In the genomic region with DNA sequence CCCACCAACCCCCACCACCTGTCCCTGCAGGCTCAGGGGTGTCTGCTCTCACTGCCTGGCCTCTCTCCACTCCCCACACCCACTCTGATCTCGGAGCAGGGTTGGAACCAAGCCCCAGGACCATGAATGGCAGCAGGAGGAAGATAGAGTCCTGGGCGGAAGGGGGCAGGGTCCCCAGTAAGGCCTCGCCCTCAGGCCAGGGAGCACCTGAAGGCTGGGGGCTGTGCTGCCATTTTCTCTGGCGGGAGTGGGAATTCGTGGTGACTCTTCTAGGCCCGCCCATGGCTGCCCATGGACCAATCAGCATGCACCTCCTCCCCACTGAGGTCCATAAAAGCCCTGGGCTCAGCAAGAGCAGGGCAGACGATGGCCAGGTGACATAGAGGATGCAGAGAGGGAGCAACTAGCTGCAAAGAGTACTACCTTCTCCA, we compare ENCODE assay signal across 1 cellular context.
TF ChIP-seq lines count a peak whose summit lies in the region.

No MANE protein-coding gene starts in this region.

TF ChIP-seq in HepG2, 621 proteins besides CTCF, POLR2A, EP300 and RAD21 (continued from another document and continues in another):
- TF ChIP-seq, protein P1, sequence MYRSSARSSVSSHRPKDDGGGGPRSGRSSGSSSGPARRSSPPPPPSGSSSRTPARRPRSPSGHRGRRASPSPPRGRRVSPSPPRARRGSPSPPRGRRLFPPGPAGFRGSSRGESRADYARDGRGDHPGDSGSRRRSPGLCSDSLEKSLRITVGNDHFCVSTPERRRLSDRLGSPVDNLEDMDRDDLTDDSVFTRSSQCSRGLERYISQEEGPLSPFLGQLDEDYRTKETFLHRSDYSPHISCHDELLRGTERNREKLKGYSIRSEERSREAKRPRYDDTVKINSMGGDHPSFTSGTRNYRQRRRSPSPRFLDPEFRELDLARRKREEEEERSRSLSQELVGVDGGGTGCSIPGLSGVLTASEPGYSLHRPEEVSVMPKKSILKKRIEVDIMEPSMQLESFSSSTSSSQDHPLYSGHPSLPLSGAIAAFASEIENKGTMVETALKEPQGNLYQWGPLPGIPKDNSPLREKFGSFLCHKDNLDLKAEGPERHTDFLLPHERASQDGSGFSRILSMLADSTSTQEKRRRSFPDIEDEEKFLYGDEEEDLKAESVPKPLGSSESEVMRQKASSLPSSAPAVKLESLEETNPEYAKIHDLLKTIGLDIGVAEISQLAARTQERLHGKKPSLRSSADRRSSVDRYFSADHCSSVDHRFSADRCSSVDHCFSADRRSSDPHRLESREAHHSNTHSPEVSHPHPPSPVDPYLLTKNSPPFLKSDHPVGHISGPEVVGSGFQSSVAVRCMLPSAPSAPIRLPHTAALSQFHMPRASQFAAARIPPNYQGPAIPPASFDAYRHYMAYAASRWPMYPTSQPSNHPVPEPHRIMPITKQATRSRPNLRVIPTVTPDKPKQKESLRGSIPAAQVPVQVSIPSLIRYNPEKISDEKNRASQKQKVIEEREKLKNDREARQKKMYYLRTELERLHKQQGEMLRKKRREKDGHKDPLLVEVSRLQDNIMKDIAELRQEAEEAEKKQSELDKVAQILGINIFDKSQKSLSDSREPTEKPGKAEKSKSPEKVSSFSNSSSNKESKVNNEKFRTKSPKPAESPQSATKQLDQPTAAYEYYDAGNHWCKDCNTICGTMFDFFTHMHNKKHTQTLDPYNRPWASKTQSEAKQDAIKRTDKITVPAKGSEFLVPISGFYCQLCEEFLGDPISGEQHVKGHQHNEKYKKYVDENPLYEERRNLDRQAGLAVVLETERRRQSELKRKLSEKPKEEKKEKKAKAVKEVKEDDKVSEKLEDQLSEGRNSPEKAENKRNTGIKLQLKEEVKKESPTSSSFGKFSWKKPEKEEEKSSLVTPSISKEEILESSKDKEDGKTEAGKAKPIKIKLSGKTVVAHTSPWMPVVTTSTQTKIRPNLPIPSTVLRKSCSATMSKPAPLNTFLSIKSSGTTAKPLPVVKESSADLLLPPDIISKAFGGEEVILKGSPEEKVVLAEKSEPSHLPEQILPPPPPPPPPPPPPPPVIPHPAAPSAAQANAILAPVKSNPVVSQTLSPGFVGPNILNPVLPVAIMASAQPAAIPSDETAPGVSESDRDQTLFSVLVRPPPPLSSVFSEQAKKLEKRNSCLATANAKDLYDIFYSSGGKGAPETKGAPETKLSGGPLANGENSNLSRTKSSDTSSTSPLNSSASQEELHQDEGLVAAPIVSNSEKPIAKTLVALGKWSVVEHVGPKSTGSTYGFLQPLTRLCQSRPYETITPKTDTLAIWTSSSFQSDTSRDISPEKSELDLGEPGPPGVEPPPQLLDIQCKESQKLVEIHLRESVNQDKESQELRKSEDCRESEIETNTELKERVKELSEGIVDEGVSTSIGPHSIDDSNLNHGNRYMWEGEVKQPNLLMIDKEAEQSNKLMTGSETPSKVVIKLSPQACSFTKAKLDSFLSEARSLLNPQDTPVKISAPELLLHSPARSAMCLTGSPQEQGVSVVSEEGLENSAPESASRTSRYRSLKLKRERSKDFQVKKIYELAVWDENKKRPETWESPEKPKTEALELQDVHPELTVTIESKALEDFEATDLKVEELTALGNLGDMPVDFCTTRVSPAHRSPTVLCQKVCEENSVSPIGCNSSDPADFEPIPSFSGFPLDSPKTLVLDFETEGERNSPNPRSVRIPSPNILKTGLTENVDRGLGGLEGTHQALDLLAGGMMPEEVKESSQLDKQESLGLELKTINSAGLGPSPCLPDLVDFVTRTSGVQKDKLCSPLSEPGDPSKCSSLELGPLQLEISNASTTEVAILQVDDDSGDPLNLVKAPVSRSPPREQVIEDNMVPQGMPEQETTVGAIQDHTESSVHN (CRISPR knock-in tag; IDR thresholded peaks at IDR 0.05): no peak
- 0 out of 2 replicates have a peak, but pooled peaks have one; percentile 43 for TF ChIP-seq ZNF274 (CRISPR knock-in tag; IDR thresholded peaks at IDR 0.05)
- no peak; the same call in 1 of the 2 replicates for TF ChIP-seq ZNF788 (CRISPR knock-in tag; IDR thresholded peaks at IDR 0.05; ENCODE audit: borderline replicate concordance)
- TF ChIP-seq, protein P2, sequence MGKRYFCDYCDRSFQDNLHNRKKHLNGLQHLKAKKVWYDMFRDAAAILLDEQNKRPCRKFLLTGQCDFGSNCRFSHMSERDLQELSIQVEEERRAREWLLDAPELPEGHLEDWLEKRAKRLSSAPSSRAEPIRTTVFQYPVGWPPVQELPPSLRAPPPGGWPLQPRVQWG (CRISPR knock-in tag; IDR thresholded peaks at IDR 0.05; ENCODE audit: borderline replicate concordance, low read depth): no peak
- TF ChIP-seq, protein P3, sequence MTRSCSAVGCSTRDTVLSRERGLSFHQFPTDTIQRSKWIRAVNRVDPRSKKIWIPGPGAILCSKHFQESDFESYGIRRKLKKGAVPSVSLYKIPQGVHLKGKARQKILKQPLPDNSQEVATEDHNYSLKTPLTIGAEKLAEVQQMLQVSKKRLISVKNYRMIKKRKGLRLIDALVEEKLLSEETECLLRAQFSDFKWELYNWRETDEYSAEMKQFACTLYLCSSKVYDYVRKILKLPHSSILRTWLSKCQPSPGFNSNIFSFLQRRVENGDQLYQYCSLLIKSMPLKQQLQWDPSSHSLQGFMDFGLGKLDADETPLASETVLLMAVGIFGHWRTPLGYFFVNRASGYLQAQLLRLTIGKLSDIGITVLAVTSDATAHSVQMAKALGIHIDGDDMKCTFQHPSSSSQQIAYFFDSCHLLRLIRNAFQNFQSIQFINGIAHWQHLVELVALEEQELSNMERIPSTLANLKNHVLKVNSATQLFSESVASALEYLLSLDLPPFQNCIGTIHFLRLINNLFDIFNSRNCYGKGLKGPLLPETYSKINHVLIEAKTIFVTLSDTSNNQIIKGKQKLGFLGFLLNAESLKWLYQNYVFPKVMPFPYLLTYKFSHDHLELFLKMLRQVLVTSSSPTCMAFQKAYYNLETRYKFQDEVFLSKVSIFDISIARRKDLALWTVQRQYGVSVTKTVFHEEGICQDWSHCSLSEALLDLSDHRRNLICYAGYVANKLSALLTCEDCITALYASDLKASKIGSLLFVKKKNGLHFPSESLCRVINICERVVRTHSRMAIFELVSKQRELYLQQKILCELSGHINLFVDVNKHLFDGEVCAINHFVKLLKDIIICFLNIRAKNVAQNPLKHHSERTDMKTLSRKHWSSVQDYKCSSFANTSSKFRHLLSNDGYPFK (CRISPR knock-in tag; IDR thresholded peaks at IDR 0.05; ENCODE audit: borderline replicate concordance): peak; percentile 25; the same call in 1 of the 2 replicates
- TF ChIP-seq RXRA (CRISPR knock-in tag; IDR thresholded peaks at IDR 0.05): no peak
- no peak for TF ChIP-seq MIXL1 (CRISPR knock-in tag; IDR thresholded peaks at IDR 0.05)
- TF ChIP-seq NAIF1 (CRISPR knock-in tag; IDR thresholded peaks at IDR 0.05; ENCODE audit: borderline replicate concordance): no peak
- no peak for TF ChIP-seq TP53 (CRISPR knock-in tag; conservative IDR thresholded peaks at IDR 0.05)
- no peak for TF ChIP-seq ZFP41 (CRISPR knock-in tag; IDR thresholded peaks at IDR 0.05; ENCODE audit: borderline replicate concordance)
- TF ChIP-seq, protein P4, sequence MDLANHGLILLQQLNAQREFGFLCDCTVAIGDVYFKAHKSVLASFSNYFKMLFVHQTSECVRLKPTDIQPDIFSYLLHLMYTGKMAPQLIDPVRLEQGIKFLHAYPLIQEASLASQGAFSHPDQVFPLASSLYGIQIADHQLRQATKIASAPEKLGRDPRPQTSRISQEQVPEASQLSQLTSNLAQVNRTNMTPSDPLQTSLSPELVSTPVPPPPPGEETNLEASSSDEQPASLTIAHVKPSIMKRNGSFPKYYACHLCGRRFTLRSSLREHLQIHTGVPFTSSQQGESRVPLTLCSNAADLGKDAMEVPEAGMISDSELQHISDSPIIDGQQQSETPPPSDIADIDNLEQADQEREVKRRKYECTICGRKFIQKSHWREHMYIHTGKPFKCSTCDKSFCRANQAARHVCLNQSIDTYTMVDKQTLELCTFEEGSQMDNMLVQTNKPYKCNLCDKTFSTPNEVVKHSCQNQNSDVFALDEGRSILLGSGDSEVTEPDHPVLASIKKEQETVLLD (CRISPR knock-in tag; IDR thresholded peaks at IDR 0.05; ENCODE audit: low read depth): no peak
- TF ChIP-seq, protein P5, sequence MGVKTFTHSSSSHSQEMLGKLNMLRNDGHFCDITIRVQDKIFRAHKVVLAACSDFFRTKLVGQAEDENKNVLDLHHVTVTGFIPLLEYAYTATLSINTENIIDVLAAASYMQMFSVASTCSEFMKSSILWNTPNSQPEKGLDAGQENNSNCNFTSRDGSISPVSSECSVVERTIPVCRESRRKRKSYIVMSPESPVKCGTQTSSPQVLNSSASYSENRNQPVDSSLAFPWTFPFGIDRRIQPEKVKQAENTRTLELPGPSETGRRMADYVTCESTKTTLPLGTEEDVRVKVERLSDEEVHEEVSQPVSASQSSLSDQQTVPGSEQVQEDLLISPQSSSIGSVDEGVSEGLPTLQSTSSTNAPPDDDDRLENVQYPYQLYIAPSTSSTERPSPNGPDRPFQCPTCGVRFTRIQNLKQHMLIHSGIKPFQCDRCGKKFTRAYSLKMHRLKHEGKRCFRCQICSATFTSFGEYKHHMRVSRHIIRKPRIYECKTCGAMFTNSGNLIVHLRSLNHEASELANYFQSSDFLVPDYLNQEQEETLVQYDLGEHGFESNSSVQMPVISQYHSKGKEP (CRISPR knock-in tag; IDR thresholded peaks at IDR 0.05): no peak
- TF ChIP-seq, protein P6, sequence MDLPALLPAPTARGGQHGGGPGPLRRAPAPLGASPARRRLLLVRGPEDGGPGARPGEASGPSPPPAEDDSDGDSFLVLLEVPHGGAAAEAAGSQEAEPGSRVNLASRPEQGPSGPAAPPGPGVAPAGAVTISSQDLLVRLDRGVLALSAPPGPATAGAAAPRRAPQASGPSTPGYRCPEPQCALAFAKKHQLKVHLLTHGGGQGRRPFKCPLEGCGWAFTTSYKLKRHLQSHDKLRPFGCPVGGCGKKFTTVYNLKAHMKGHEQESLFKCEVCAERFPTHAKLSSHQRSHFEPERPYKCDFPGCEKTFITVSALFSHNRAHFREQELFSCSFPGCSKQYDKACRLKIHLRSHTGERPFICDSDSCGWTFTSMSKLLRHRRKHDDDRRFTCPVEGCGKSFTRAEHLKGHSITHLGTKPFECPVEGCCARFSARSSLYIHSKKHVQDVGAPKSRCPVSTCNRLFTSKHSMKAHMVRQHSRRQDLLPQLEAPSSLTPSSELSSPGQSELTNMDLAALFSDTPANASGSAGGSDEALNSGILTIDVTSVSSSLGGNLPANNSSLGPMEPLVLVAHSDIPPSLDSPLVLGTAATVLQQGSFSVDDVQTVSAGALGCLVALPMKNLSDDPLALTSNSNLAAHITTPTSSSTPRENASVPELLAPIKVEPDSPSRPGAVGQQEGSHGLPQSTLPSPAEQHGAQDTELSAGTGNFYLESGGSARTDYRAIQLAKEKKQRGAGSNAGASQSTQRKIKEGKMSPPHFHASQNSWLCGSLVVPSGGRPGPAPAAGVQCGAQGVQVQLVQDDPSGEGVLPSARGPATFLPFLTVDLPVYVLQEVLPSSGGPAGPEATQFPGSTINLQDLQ (CRISPR knock-in tag; IDR thresholded peaks at IDR 0.05): no peak
- TF ChIP-seq ZNF572 (CRISPR knock-in tag; IDR thresholded peaks at IDR 0.05): no peak
- TF ChIP-seq ATRX (CRISPR knock-in tag; IDR thresholded peaks at IDR 0.05; ENCODE audit: borderline replicate concordance): no peak
- no peak for TF ChIP-seq CBX5 (CRISPR knock-in tag; IDR thresholded peaks at IDR 0.05; ENCODE audit: borderline replicate concordance)
- TF ChIP-seq, protein P7, sequence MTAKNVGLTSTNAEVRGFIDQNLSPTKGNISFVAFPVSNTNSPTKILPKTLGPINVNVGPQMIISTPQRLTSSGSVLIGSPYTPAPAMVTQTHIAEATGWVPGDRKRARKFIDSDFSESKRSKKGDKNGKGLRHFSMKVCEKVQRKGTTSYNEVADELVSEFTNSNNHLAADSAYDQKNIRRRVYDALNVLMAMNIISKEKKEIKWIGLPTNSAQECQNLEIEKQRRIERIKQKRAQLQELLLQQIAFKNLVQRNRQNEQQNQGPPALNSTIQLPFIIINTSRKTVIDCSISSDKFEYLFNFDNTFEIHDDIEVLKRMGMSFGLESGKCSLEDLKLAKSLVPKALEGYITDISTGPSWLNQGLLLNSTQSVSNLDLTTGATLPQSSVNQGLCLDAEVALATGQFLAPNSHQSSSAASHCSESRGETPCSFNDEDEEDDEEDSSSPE (CRISPR knock-in tag; IDR thresholded peaks at IDR 0.05): peak; percentile 46; the same call in 1 of the 2 replicates
- TF ChIP-seq, protein P8, sequence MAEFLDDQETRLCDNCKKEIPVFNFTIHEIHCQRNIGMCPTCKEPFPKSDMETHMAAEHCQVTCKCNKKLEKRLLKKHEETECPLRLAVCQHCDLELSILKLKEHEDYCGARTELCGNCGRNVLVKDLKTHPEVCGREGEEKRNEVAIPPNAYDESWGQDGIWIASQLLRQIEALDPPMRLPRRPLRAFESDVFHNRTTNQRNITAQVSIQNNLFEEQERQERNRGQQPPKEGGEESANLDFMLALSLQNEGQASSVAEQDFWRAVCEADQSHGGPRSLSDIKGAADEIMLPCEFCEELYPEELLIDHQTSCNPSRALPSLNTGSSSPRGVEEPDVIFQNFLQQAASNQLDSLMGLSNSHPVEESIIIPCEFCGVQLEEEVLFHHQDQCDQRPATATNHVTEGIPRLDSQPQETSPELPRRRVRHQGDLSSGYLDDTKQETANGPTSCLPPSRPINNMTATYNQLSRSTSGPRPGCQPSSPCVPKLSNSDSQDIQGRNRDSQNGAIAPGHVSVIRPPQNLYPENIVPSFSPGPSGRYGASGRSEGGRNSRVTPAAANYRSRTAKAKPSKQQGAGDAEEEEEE (CRISPR knock-in tag; IDR thresholded peaks at IDR 0.05; ENCODE audit: borderline replicate concordance): no peak
- TF ChIP-seq, protein P9, sequence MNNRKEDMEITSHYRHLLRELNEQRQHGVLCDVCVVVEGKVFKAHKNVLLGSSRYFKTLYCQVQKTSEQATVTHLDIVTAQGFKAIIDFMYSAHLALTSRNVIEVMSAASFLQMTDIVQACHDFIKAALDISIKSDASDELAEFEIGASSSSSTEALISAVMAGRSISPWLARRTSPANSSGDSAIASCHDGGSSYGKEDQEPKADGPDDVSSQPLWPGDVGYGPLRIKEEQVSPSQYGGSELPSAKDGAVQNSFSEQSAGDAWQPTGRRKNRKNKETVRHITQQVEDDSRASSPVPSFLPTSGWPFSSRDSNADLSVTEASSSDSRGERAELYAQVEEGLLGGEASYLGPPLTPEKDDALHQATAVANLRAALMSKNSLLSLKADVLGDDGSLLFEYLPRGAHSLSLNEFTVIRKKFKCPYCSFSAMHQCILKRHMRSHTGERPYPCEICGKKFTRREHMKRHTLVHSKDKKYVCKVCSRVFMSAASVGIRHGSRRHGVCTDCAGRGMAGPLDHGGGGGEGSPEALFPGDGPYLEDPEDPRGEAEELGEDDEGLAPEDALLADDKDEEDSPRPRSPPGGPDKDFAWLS (CRISPR knock-in tag; IDR thresholded peaks at IDR 0.05; ENCODE audit: borderline replicate concordance): no peak
- TF ChIP-seq, protein P10, sequence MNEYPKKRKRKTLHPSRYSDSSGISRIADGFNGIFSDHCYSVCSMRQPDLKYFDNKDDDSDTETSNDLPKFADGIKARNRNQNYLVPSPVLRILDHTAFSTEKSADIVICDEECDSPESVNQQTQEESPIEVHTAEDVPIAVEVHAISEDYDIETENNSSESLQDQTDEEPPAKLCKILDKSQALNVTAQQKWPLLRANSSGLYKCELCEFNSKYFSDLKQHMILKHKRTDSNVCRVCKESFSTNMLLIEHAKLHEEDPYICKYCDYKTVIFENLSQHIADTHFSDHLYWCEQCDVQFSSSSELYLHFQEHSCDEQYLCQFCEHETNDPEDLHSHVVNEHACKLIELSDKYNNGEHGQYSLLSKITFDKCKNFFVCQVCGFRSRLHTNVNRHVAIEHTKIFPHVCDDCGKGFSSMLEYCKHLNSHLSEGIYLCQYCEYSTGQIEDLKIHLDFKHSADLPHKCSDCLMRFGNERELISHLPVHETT (CRISPR knock-in tag; conservative IDR thresholded peaks at IDR 0.05): no peak
